ENCODE assay signal across 13 cellular contexts in genomic region chr18:57029761-57030160, GRCh38.
DNase-seq lines count a peak whose midpoint lies in the region; TF ChIP-seq lines count a peak whose summit lies in the region.
"Had no signal": no experiment of that assay in that cellular context is flagged by ENCODE, and none has a peak within 500 bp of the region (broad histone marks: within the 10 kb centered on the region; RNA-seq: fewer than 3 reads in every experiment).

No MANE protein-coding gene starts in this region.

- CTCF ChIA-PET in activated naive CD4-positive, alpha-beta T cell treated with anti-CD3 and anti-CD28 coated beads for 36 hours (lab: Charles Lee): interaction anchor here (0.7 kb wide), 1 partner anchor 10 kb away, joined by 3 read pairs; no protein-coding TSS in a partner anchor

- peaks cover 2% of the 10 kb centered on the region for H3K4me1 Mint-ChIP-seq in activated naive CD4-positive, alpha-beta T cell treated with anti-CD3 and anti-CD28 coated beads for 36 hours (ENCODE audit: low read depth)
- H3K4me1 Mint-ChIP-seq: CD4-positive, alpha-beta memory T cell had no signal

- DNase-seq in DMS153 treated with DMSO at 0.1 percent for 48 hours (lab: John Stamatoyannopoulos, UW; ENCODE audit: unreplicated experiment): peak; percentile 28
- peak; percentile 6 for DNase-seq in NB4 (ENCODE audit: low read depth)
- DNase-seq in RPMI7951 (ENCODE audit: low read depth): peak; percentile 8
- DNase-seq in iPS DF 19.7 (ENCODE audit: low read depth, low spot score): peak; percentile 33
- DNase-seq in activated naive CD4-positive, alpha-beta T cell treated with anti-CD3 and anti-CD28 coated beads for 36 hours: no peak
- no peak for DNase-seq in SKM-1 treated with dmso at 0.1 percent for 144 hours (lab: John Stamatoyannopoulos, UW; ENCODE audit: unreplicated experiment)
- DNase-seq in germinal center (ENCODE audit: low spot score): no peak
- DNase-seq in NCI-H2196 treated with DMSO at 0.1 percent for 48 hours (lab: John Stamatoyannopoulos, UW; ENCODE audit: unreplicated experiment): no peak
- DNase-seq: activated T-cell treated with anti-CD3 and anti-CD28 coated beads, Interleukin-2, amount 50 U/mL, for 4 hours; CD4-positive, alpha-beta memory T cell; left cardiac atrium; Peyer's patch; stimulated activated naive CD4-positive, alpha-beta T cell treated with Interleukin-2 at 50 U/mL for 16 hours had no signal

- H3K4me3 Mint-ChIP-seq in activated naive CD4-positive, alpha-beta T cell treated with anti-CD3 and anti-CD28 coated beads for 36 hours: no peak overlapping the region
- H3K4me3 Mint-ChIP-seq: activated T-cell treated with anti-CD3 and anti-CD28 coated beads, Interleukin-2, amount 50 U/mL, for 4 hours; CD4-positive, alpha-beta memory T cell had no signal

- H3K36me3 Mint-ChIP-seq in activated naive CD4-positive, alpha-beta T cell treated with anti-CD3 and anti-CD28 coated beads for 36 hours (ENCODE audit: low read depth): peaks cover 33% of the 10 kb centered on the region

- no peak overlapping the region for H3K27ac Mint-ChIP-seq in activated naive CD4-positive, alpha-beta T cell treated with anti-CD3 and anti-CD28 coated beads for 36 hours
- H3K27ac Mint-ChIP-seq: CD4-positive, alpha-beta memory T cell had no signal

- no peak for TF ChIP-seq POLR2A in NB4 (IDR thresholded peaks at IDR 0.05; ENCODE audit: extremely low read depth, insufficient read length)

- intact Hi-C loops in activated naive CD4-positive, alpha-beta T cell treated with anti-CD3 and anti-CD28 coated beads for 36 hours (cut with micrococcal nuclease): no loop called here

- no peaks in the 10 kb centered on the region for H3K27me3 Mint-ChIP-seq in activated naive CD4-positive, alpha-beta T cell treated with anti-CD3 and anti-CD28 coated beads for 36 hours (ENCODE audit: low read depth)
- H3K27me3 Mint-ChIP-seq: CD4-positive, alpha-beta memory T cell had no signal

- no peak for TF ChIP-seq CTCF in NB4 (IDR thresholded peaks at IDR 0.05; ENCODE audit: low read depth, low read length)

- no peaks in the 10 kb centered on the region for H3K9me3 Mint-ChIP-seq in activated naive CD4-positive, alpha-beta T cell treated with anti-CD3 and anti-CD28 coated beads for 36 hours
- H3K9me3 Mint-ChIP-seq: activated T-cell treated with anti-CD3 and anti-CD28 coated beads, Interleukin-2, amount 50 U/mL, for 4 hours had no signal

- no peak overlapping the region for H3K4me3 ChIP-seq in NB4 (ENCODE audit: low read depth, low read length)
- H3K4me3 ChIP-seq: Peyer's patch had no signal

Comparison
In these comparisons a context has a peak if more than half of its experiments do, and no peak if none do; other contexts are left out.
1. DNase-seq: peak in DMS153 treated with DMSO at 0.1 percent for 48 hours (single experiment), NB4 (single experiment), RPMI7951 (single experiment) and iPS DF 19.7 (single experiment); none in activated naive CD4-positive, alpha-beta T cell treated with anti-CD3 and anti-CD28 coated beads for 36 hours (single experiment), SKM-1 treated with dmso at 0.1 percent for 144 hours (single experiment), germinal center (single experiment) and NCI-H2196 treated with DMSO at 0.1 percent for 48 hours (single experiment).